ENCODE assay signal across 1 cellular context in genomic region chr11:64887757-64888405, GRCh38.
TF ChIP-seq lines count a peak whose summit lies in the region.

No MANE protein-coding gene starts in this region.

TF ChIP-seq in K562, 482 proteins besides CTCF, POLR2A, EP300 and RAD21 (continued from another document and continues in another):
- no peak for TF ChIP-seq BCLAF1 (IDR thresholded peaks at IDR 0.05; ENCODE audit: borderline replicate concordance in 1 of 2, control insufficient read depth in 1 of 2, low read depth in 2 of 2, low read length in 1 of 2)
- TF ChIP-seq CXXC5 (CRISPR knock-in tag; IDR thresholded peaks at IDR 0.05), result peak; percentile 50
- TF ChIP-seq ELF2 (CRISPR knock-in tag; IDR thresholded peaks at IDR 0.05), result no peak; the same call in 1 of the 2 replicates
- no peak for TF ChIP-seq ZZZ3 (IDR thresholded peaks at IDR 0.05)
- no peak for TF ChIP-seq USF2 (CRISPR knock-in tag; IDR thresholded peaks at IDR 0.05)
- TF ChIP-seq ZNF282 (CRISPR knock-in tag; IDR thresholded peaks at IDR 0.05), result no peak
- TF ChIP-seq ZFP36 (IDR thresholded peaks at IDR 0.05; ENCODE audit: low read depth, low read length, partially characterized antibody), result no peak
- no peak for TF ChIP-seq BRF2 (IDR thresholded peaks at IDR 0.05; ENCODE audit: borderline replicate concordance, insufficient read depth, insufficient read length)
- no peak; the same call in 1 of the 2 replicates for TF ChIP-seq ZNF584 (CRISPR knock-in tag; IDR thresholded peaks at IDR 0.05; ENCODE audit: low read depth)
- no peak for TF ChIP-seq CCAR2 (IDR thresholded peaks at IDR 0.05; ENCODE audit: low read depth, low read length)
- TF ChIP-seq TCF3 (CRISPR knock-in tag; IDR thresholded peaks at IDR 0.05), result no peak
- TF ChIP-seq GTF2B (IDR thresholded peaks at IDR 0.05; ENCODE audit: extremely low read depth, insufficient read length), result no peak
- TF ChIP-seq ATF7 (IDR thresholded peaks at IDR 0.05), result peak; percentile 54; the same call in 1 of the 2 replicates
- no peak for TF ChIP-seq FOSL1 (tag; conservative IDR thresholded peaks at IDR 0.05)
- TF ChIP-seq NFE2 (IDR thresholded peaks at IDR 0.05; ENCODE audit: low read depth), result no peak
- TF ChIP-seq POLR2B (IDR thresholded peaks at IDR 0.05; ENCODE audit: low read depth, partially characterized antibody), result no peak
- no peak for TF ChIP-seq SMARCA4 (IDR thresholded peaks at IDR 0.05)
- no peak for TF ChIP-seq RFX1 (IDR thresholded peaks at IDR 0.05)
- TF ChIP-seq ARNT (IDR thresholded peaks at IDR 0.05), result no peak
- TF ChIP-seq ZBTB8A (IDR thresholded peaks at IDR 0.05; ENCODE audit: partially characterized antibody), result no peak
- no peak for TF ChIP-seq SREBF2 (CRISPR knock-in tag; IDR thresholded peaks at IDR 0.05)
- no peak for TF ChIP-seq C11orf30 (IDR thresholded peaks at IDR 0.05; ENCODE audit: low read depth)
- 0 out of 2 replicates have a peak, but pooled peaks have one; percentile 9 for TF ChIP-seq RREB1 (CRISPR knock-in tag; IDR thresholded peaks at IDR 0.05)
- peak; percentile 96 for TF ChIP-seq RB1 (IDR thresholded peaks at IDR 0.05; ENCODE audit: low read depth)
- 0 out of 2 replicates have a peak, but pooled peaks have one; percentile 18 for TF ChIP-seq ZNF232 (CRISPR knock-in tag; IDR thresholded peaks at IDR 0.05)
- TF ChIP-seq ZNF77 (CRISPR knock-in tag; IDR thresholded peaks at IDR 0.05), result no peak
- no peak for TF ChIP-seq ID3 (CRISPR knock-in tag; IDR thresholded peaks at IDR 0.05)
- TF ChIP-seq ID3 (tag; IDR thresholded peaks at IDR 0.05), result peak; percentile 58; the same call in 1 of the 2 replicates
- peak; percentile 91 for TF ChIP-seq XRCC5 (IDR thresholded peaks at IDR 0.05; ENCODE audit: low read depth, low read length)
- TF ChIP-seq CREB5 (CRISPR knock-in tag; IDR thresholded peaks at IDR 0.05), result no peak
- TF ChIP-seq IRF9 (tag; IDR thresholded peaks at IDR 0.05), result no peak
- TF ChIP-seq SNRNP70 (optimal IDR thresholded peaks at IDR 0.05; ENCODE audit: low read depth, low read length), result no peak
- no peak for TF ChIP-seq ZNF318 (IDR thresholded peaks at IDR 0.05; ENCODE audit: borderline replicate concordance in 1 of 2, low read depth in 1 of 2)
- no peak for TF ChIP-seq ZNF217 (CRISPR knock-in tag; IDR thresholded peaks at IDR 0.05)
- peak; percentile 75; the same call in 1 of the 2 replicates for TF ChIP-seq MTA3 (IDR thresholded peaks at IDR 0.05; ENCODE audit: borderline replicate concordance)
- TF ChIP-seq PHTF2 (CRISPR knock-in tag; IDR thresholded peaks at IDR 0.05), result no peak
- peak; percentile 84 for TF ChIP-seq CCNT2 (IDR thresholded peaks at IDR 0.05; ENCODE audit: borderline replicate concordance, extremely low read depth, insufficient read length, low read depth, low read length)
- TF ChIP-seq ZNF444 (CRISPR knock-in tag; IDR thresholded peaks at IDR 0.05), result no peak
- TF ChIP-seq SIRT6 (IDR thresholded peaks at IDR 0.05; ENCODE audit: low read depth, low read length), result no peak
